ENCODE assay signal across 27 cellular contexts in genomic region chr21:31449912-31450535, GRCh38.
DNase-seq lines count a peak whose midpoint lies in the region; ATAC-seq and TF ChIP-seq lines count a peak whose summit lies in the region.
"Had no signal": no experiment of that assay in that cellular context is flagged by ENCODE, and none has a peak within 500 bp of the region (broad histone marks: within the 10 kb centered on the region; RNA-seq: fewer than 3 reads in every experiment).

No MANE protein-coding gene starts in this region.

- H3K36me3 ChIP-seq in neural progenitor cell: no peaks in the 10 kb centered on the region
- H3K36me3 ChIP-seq: MG63, SJCRH30 had no signal

- H3K79me2 ChIP-seq in neural progenitor cell (ENCODE audit: low read depth): peaks cover 16% of the 10 kb centered on the region

- H3K4me1 ChIP-seq in neural progenitor cell: no peaks in the 10 kb centered on the region
- H3K4me1 ChIP-seq: A549, SJCRH30 had no signal

- peak overlapping the region; percentile 21 for H3K27ac Mint-ChIP-seq in T-helper 17 cell
- H3K27ac Mint-ChIP-seq in endothelial cell (ENCODE audit: unreplicated experiment): peak overlapping the region; percentile 21
- H3K27ac Mint-ChIP-seq in neural progenitor cell: peak overlapping the region; percentile 75
- peak overlapping the region; percentile 29 for H3K27ac Mint-ChIP-seq in type B pancreatic cell

- H3K27ac ChIP-seq in neural progenitor cell: no peak overlapping the region
- H3K27ac ChIP-seq: A549, SJCRH30 had no signal

- H2AFZ ChIP-seq in neural progenitor cell (replicated peaks): no peak overlapping the region

- H3K36me3 Mint-ChIP-seq in T-helper 17 cell (ENCODE audit: low read depth) (peaks cover 3% of the 10 kb centered on the region), endothelial cell (ENCODE audit: low read depth, unreplicated experiment) (peaks cover 36% of the 10 kb centered on the region), neural progenitor cell (peaks cover 47% of the 10 kb centered on the region), type B pancreatic cell (peaks cover 16% of the 10 kb centered on the region)

- H3K9me3 ChIP-seq in T-helper 17 cell (ENCODE audit: control insufficient read depth, low read length, poor library complexity, severe bottlenecking) (no peaks in the 10 kb centered on the region), neural progenitor cell (ENCODE audit: low read depth) (no peaks in the 10 kb centered on the region)
- H3K9me3 ChIP-seq: A549, MG63, SJCRH30 had no signal

- H3K4me1 Mint-ChIP-seq in T-helper 17 cell: peaks cover 24% of the 10 kb centered on the region
- H3K4me1 Mint-ChIP-seq in endothelial cell (ENCODE audit: unreplicated experiment): peaks cover 47% of the 10 kb centered on the region
- peaks cover 9% of the 10 kb centered on the region for H3K4me1 Mint-ChIP-seq in neural progenitor cell
- peaks cover 6% of the 10 kb centered on the region for H3K4me1 Mint-ChIP-seq in type B pancreatic cell (ENCODE audit: unreplicated experiment)

- no peak overlapping the region for H3K4me2 ChIP-seq in neural progenitor cell
- H3K4me2 ChIP-seq: A549 had no signal

- no peak overlapping the region for H3K4me3 Mint-ChIP-seq in T-helper 17 cell
- H3K4me3 Mint-ChIP-seq in endothelial cell (ENCODE audit: unreplicated experiment): no peak overlapping the region
- no peak overlapping the region for H3K4me3 Mint-ChIP-seq in neural progenitor cell
- H3K4me3 Mint-ChIP-seq in type B pancreatic cell: no peak overlapping the region
- H3K4me3 Mint-ChIP-seq: CD14-positive monocyte; CD8-positive, alpha-beta memory T cell had no signal

- no peaks in the 10 kb centered on the region for H3F3A ChIP-seq in neural progenitor cell (ENCODE audit: low read depth)

- intact Hi-C loops in Right ventricle myocardium inferior (cut with DNase I): no loop called here

- H4K20me1 ChIP-seq in neural progenitor cell (ENCODE audit: low read depth): no peaks in the 10 kb centered on the region

- ATAC-seq in T-helper 17 cell (no peak), Right ventricle myocardium inferior (no peak)
- ATAC-seq: A549, HCT116, SK-N-SH treated with all-trans-retinoic acid at 6 μM for 48 hours had no signal

- no peaks in the 10 kb centered on the region for H3K9me3 Mint-ChIP-seq in endothelial cell (ENCODE audit: unreplicated experiment)
- peaks cover 10% of the 10 kb centered on the region for H3K9me3 Mint-ChIP-seq in neural progenitor cell
- H3K9me3 Mint-ChIP-seq in type B pancreatic cell: peaks cover 11% of the 10 kb centered on the region

- no peaks in the 10 kb centered on the region for H3K27me3 ChIP-seq in neural progenitor cell
- H3K27me3 ChIP-seq: MG63, SJCRH30 had no signal

- no peak overlapping the region for H3K4me3 ChIP-seq in neural progenitor cell
- H3K4me3 ChIP-seq: A549, MG63, SJCRH30 had no signal

- TF ChIP-seq CTCF in endothelial cell (IDR thresholded peaks at IDR 0.05; ENCODE audit: unreplicated experiment) (no peak), neural progenitor cell (IDR thresholded peaks at IDR 0.05) (no peak), type B pancreatic cell (conservative IDR thresholded peaks at IDR 0.05) (no peak)

- H3K9ac ChIP-seq in neural progenitor cell: no peak overlapping the region

- DNase-seq in T-helper 17 cell (no peak), endothelial cell (ENCODE audit: low spot score) (no peak), neural progenitor cell (ENCODE audit: low spot score) (no peak), type B pancreatic cell (ENCODE audit: extremely low spot score, unreplicated experiment) (no peak), middle frontal gyrus (ENCODE audit: extremely low spot score, low spot score) (no peak), Right ventricle myocardium inferior (ENCODE audit: missing footprints) (no peak), foreskin melanocyte (no peak)
- DNase-seq: CD8-positive, alpha-beta memory T cell; DMS 273 treated with DMSO at 0.1 percent for 48 hours; DMS79; EL; GF-D8; IMR-90; KG1; MG63; NCI-H1105 treated with DMSO at 0.1 percent for 48 hours; NCI-H146; NCI-H1930; NCI-H2107; NCI-H446; NCI-H524 treated with DMSO at 0.1 percent for 48 hours; NCI-H774; SJCRH30 had no signal

- H3K27me3 Mint-ChIP-seq in T-helper 17 cell: no peaks in the 10 kb centered on the region
- peaks cover 4% of the 10 kb centered on the region for H3K27me3 Mint-ChIP-seq in endothelial cell (ENCODE audit: unreplicated experiment)
- no peaks in the 10 kb centered on the region for H3K27me3 Mint-ChIP-seq in neural progenitor cell (ENCODE audit: insufficient read depth, low read depth)
- no peaks in the 10 kb centered on the region for H3K27me3 Mint-ChIP-seq in type B pancreatic cell

Comparison
In these comparisons a context has a peak if more than half of its experiments do, and no peak if none do; other contexts are left out.
1. H3K27ac Mint-ChIP-seq: peak in every context shown above with its lines; median percentile 75 in neural progenitor cell; 29 in type B pancreatic cell; 21 in T-helper 17 cell; 21 in endothelial cell.